Comparison of ENCODE assay signal across 17 cellular contexts in genomic region chr1:214640431-214641213, GRCh38.
"Had no signal": no experiment of that assay in that cellular context is flagged by ENCODE, and none has a peak within 500 bp of the region (broad histone marks: within the 10 kb centered on the region; RNA-seq: fewer than 3 reads in every experiment).

No MANE protein-coding gene starts in this region.

- H3K4me3 ChIP-seq: adrenal gland, cardiac muscle cell, dorsolateral prefrontal cortex, hepatocyte, left ventricle myocardium inferior, mucosa of descending colon, tibial nerve had no signal

- H3K27ac ChIP-seq: adrenal gland, cardiac muscle cell, dorsolateral prefrontal cortex, hepatocyte, left ventricle myocardium inferior, neutrophil, tibial nerve had no signal

- H3K27me3 Mint-ChIP-seq: stimulated activated memory B cell treated with anti-CD40 and anti-IgM and Interleukin-4, amounts not matched to agents 10 μg/mL and 1 μg/mL and 100 μg/mL, for 72 hours had no signal

- H3K4me1 Mint-ChIP-seq: natural killer cell; stimulated activated memory B cell treated with anti-CD40 and anti-IgM and Interleukin-4, amounts not matched to agents 10 μg/mL and 1 μg/mL and 100 μg/mL, for 72 hours had no signal

- H3K27ac Mint-ChIP-seq: activated naive CD4-positive, alpha-beta T cell treated with anti-CD3 and anti-CD28 coated beads for 36 hours; activated T-helper 1 cell treated with anti-CD3 and anti-CD28 coated beads, Interleukin-12 subunit alpha, Interleukin-12 subunit beta, Interleukin-2, Interleukin-4 antibody, amounts not matched to agents 30 ng/mL and 10 ng/mL and 1 ng/mL, durations not matched to agents 14 hours and 24 hours and 36 hours; natural killer cell; stimulated activated memory B cell treated with anti-CD40 and anti-IgM and Interleukin-4, amounts not matched to agents 10 μg/mL and 1 μg/mL and 100 μg/mL, for 72 hours had no signal

- H3K27me3 ChIP-seq: adrenal gland, cardiac muscle cell, hepatocyte, neutrophil, tibial nerve had no signal

- H3K9me3 ChIP-seq: adrenal gland, left ventricle myocardium inferior, mucosa of descending colon, neutrophil, tibial nerve had no signal

- DNase-seq: activated CD4-positive, CD25-positive, alpha-beta regulatory T cell treated with anti-CD3 and anti-CD28 coated beads, Interleukin-2, amount 50 U/mL, for 72 hours; activated CD8-positive, alpha-beta memory T cell treated with anti-CD3 and anti-CD28 coated beads, Interleukin-2, amount 50 U/mL, for 48 hours; activated naive CD4-positive, alpha-beta T cell treated with anti-CD3 and anti-CD28 coated beads for 36 hours; adrenal gland; dorsolateral prefrontal cortex; kidney; left ventricle myocardium inferior; mucosa of descending colon; natural killer cell; stimulated activated CD4-positive, alpha-beta T cell treated with anti-CD3 and anti-CD28 coated beads, Interleukin-2, amount 100 ng/mL, for 48 hours had no signal

- ATAC-seq: esophagus mucosa; mucosa of descending colon; natural killer cell; stimulated activated memory B cell treated with anti-CD40 and anti-IgM and Interleukin-4, amounts not matched to agents 10 μg/mL and 1 μg/mL and 100 μg/mL, for 72 hours had no signal

- H3K4me3 Mint-ChIP-seq: activated naive CD4-positive, alpha-beta T cell treated with anti-CD3 and anti-CD28 coated beads for 36 hours; activated T-helper 1 cell treated with anti-CD3 and anti-CD28 coated beads, Interleukin-12 subunit alpha, Interleukin-12 subunit beta, Interleukin-2, Interleukin-4 antibody, amounts not matched to agents 30 ng/mL and 10 ng/mL and 1 ng/mL, durations not matched to agents 14 hours and 24 hours and 36 hours; natural killer cell; stimulated activated memory B cell treated with anti-CD40 and anti-IgM and Interleukin-4, amounts not matched to agents 10 μg/mL and 1 μg/mL and 100 μg/mL, for 72 hours had no signal

- H3K9me3 Mint-ChIP-seq: activated T-helper 1 cell treated with anti-CD3 and anti-CD28 coated beads, Interleukin-12 subunit alpha, Interleukin-12 subunit beta, Interleukin-2, Interleukin-4 antibody, amounts not matched to agents 30 ng/mL and 10 ng/mL and 1 ng/mL, durations not matched to agents 14 hours and 24 hours and 36 hours; natural killer cell; stimulated activated memory B cell treated with anti-CD40 and anti-IgM and Interleukin-4, amounts not matched to agents 10 μg/mL and 1 μg/mL and 100 μg/mL, for 72 hours had no signal

- H3K36me3 Mint-ChIP-seq: natural killer cell; stimulated activated memory B cell treated with anti-CD40 and anti-IgM and Interleukin-4, amounts not matched to agents 10 μg/mL and 1 μg/mL and 100 μg/mL, for 72 hours had no signal
